ENCODE assay signal across 30 cellular contexts in the genomic region with DNA sequence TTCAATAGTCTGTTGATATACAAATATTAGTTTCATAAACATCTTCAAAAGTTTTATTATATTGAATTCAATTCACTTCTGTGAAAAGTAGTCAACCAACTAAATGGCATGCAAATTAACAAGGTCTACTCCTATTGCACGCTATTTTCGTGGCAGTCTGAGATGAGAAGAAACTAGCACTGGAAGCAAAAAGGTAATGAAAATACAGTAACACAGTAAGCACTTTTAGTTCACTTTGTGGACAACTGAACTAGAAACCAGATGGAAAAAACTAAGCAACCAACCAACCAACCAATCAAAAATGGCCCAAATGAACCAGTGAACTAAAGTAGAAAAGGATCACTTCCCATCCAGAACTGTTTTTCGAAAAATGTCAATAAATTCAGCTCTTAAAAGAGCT. TPM values are rescaled to one million over a fixed set of nuclear protein-coding genes. Genes with fewer than 3 reads are reported as not detected.
"Had no signal": no experiment of that assay in that cellular context is flagged by ENCODE, and none has a peak within 500 bp of the region (broad histone marks: within the 10 kb centered on the region; RNA-seq: fewer than 3 reads in every experiment).

No MANE protein-coding gene starts in this region.

- H3K27me3 Mint-ChIP-seq: activated CD4-positive, alpha-beta T cell treated with anti-CD3 and anti-CD28 coated beads, Interleukin-2, amount 10 ng/mL, durations not matched to agents 24 days and 14 days; activated CD8-positive, alpha-beta memory T cell treated with anti-CD3 and anti-CD28 coated beads, Interleukin-2, amount 10 ng/mL, durations not matched to agents 7 days and 5 days; activated naive CD8-positive, alpha-beta T cell treated with anti-CD3 and anti-CD28 coated beads, Interleukin-2, amount 10 ng/mL, durations not matched to agents 7 days and 5 days; activated T-helper 17 cell treated with anti-CD3 and anti-CD28 coated beads, Interleukin-2, amount 50 U/mL, for 72 hours had no signal

- H3K4me1 ChIP-seq: breast epithelium had no signal

- H3K4me3 ChIP-seq: adrenal gland, breast epithelium, Peyer's patch, SJCRH30 had no signal

- H3K9me3 Mint-ChIP-seq: activated CD4-positive, alpha-beta T cell treated with anti-CD3 and anti-CD28 coated beads, Interleukin-2, amount 10 ng/mL, durations not matched to agents 24 days and 14 days; activated naive CD4-positive, alpha-beta T cell treated with anti-CD3 and anti-CD28 coated beads for 36 hours; activated naive CD8-positive, alpha-beta T cell treated with anti-CD3 and anti-CD28 coated beads, Interleukin-2, amount 10 ng/mL, durations not matched to agents 7 days and 5 days; activated T-helper 17 cell treated with anti-CD3 and anti-CD28 coated beads, Interleukin-2, amount 50 U/mL, for 72 hours; T-helper 1 cell treated with Interleukin-12 subunit alpha and Interleukin-12 subunit beta and Interleukin-4 antibody, amounts not matched to agents 30 μg/mL and 1 μg/mL, for 36 hours had no signal

- H3K27ac ChIP-seq: adrenal gland, breast epithelium, Peyer's patch, RWPE1, SJCRH30 had no signal

- H3K27me3 ChIP-seq: adrenal gland, breast epithelium, Peyer's patch, SJCRH30 had no signal

- H3K4me3 Mint-ChIP-seq: activated CD4-positive, alpha-beta T cell treated with anti-CD3 and anti-CD28 coated beads, Interleukin-2, amount 10 ng/mL, durations not matched to agents 24 days and 14 days; activated CD8-positive, alpha-beta memory T cell treated with anti-CD3 and anti-CD28 coated beads, Interleukin-2, amount 10 ng/mL, durations not matched to agents 7 days and 5 days; activated naive CD4-positive, alpha-beta T cell treated with anti-CD3 and anti-CD28 coated beads for 36 hours; activated naive CD8-positive, alpha-beta T cell treated with anti-CD3 and anti-CD28 coated beads, Interleukin-2, amount 10 ng/mL, durations not matched to agents 7 days and 5 days; activated T-helper 17 cell treated with anti-CD3 and anti-CD28 coated beads, Interleukin-2, amount 50 U/mL, for 72 hours; T-helper 1 cell treated with Interleukin-12 subunit alpha and Interleukin-12 subunit beta and Interleukin-4 antibody, amounts not matched to agents 30 μg/mL and 1 μg/mL, for 36 hours; WTC11 had no signal

- H3K27ac Mint-ChIP-seq: activated CD4-positive, alpha-beta T cell treated with anti-CD3 and anti-CD28 coated beads, Interleukin-2, amount 10 ng/mL, durations not matched to agents 24 days and 14 days; activated CD8-positive, alpha-beta memory T cell treated with anti-CD3 and anti-CD28 coated beads, Interleukin-2, amount 10 ng/mL, durations not matched to agents 7 days and 5 days; activated naive CD4-positive, alpha-beta T cell treated with anti-CD3 and anti-CD28 coated beads for 36 hours; activated naive CD8-positive, alpha-beta T cell treated with anti-CD3 and anti-CD28 coated beads, Interleukin-2, amount 10 ng/mL, durations not matched to agents 7 days and 5 days; activated T-helper 17 cell treated with anti-CD3 and anti-CD28 coated beads, Interleukin-2, amount 50 U/mL, for 72 hours; T-helper 1 cell treated with Interleukin-12 subunit alpha and Interleukin-12 subunit beta and Interleukin-4 antibody, amounts not matched to agents 30 μg/mL and 1 μg/mL, for 36 hours; WTC11 had no signal

- ATAC-seq: activated CD8-positive, alpha-beta memory T cell treated with anti-CD3 and anti-CD28 coated beads, Interleukin-2, amount 10 ng/mL, durations not matched to agents 7 days and 5 days; activated T-helper 17 cell treated with anti-CD3 and anti-CD28 coated beads, Interleukin-2, amount 50 U/mL, for 72 hours; SK-N-SH treated with all-trans-retinoic acid at 6 μM for 48 hours; WTC11 had no signal

- DNase-seq: activated CD4-positive, alpha-beta T cell treated with anti-CD3 and anti-CD28 coated beads for 1 hour; activated CD4-positive, alpha-beta T cell treated with anti-CD3 and anti-CD28 coated beads, Interleukin-2, amount 10 ng/mL, durations not matched to agents 24 days and 14 days; activated CD4-positive, alpha-beta T cell treated with anti-CD3 and anti-CD28 coated beads, Interleukin-2, amount 50 U/mL, for 48 hours; activated CD8-positive, alpha-beta memory T cell treated with anti-CD3 and anti-CD28 coated beads, Interleukin-2, amount 10 ng/mL, durations not matched to agents 7 days and 5 days; activated gamma-delta T cell; activated naive CD4-positive, alpha-beta T cell treated with anti-CD3 and anti-CD28 coated beads for 36 hours; activated naive CD8-positive, alpha-beta T cell treated with anti-CD3 and anti-CD28 coated beads, Interleukin-2, amount 10 ng/mL, durations not matched to agents 7 days and 5 days; activated T-cell treated with anti-CD3 and anti-CD28 coated beads, Interleukin-2, amount 50 U/mL, for 48 hours; adrenal gland; anterior cingulate cortex; caudate nucleus; KG1; NCI-H1092; NCI-H1417; NCI-H1694; NCI-H2029; NCI-H510A treated with DMSO at 0.1 percent for 48 hours; NCI-H69; NK-92 treated with Interleukin-12 subunit alpha and Interleukin-12 subunit beta, amount 100 ng/mL, for 24 hours; Peyer's patch; Right ventricle myocardium superior; SJCRH30; T-helper 9 cell had no signal

- H3K4me1 Mint-ChIP-seq: activated CD4-positive, alpha-beta T cell treated with anti-CD3 and anti-CD28 coated beads, Interleukin-2, amount 10 ng/mL, durations not matched to agents 24 days and 14 days; activated CD8-positive, alpha-beta memory T cell treated with anti-CD3 and anti-CD28 coated beads, Interleukin-2, amount 10 ng/mL, durations not matched to agents 7 days and 5 days; activated naive CD8-positive, alpha-beta T cell treated with anti-CD3 and anti-CD28 coated beads, Interleukin-2, amount 10 ng/mL, durations not matched to agents 7 days and 5 days; activated T-helper 17 cell treated with anti-CD3 and anti-CD28 coated beads, Interleukin-2, amount 50 U/mL, for 72 hours; WTC11 had no signal

- H3K9me3 ChIP-seq: adrenal gland, breast epithelium, Peyer's patch, SJCRH30 had no signal

- H3K36me3 ChIP-seq: adrenal gland, breast epithelium had no signal

RNA-seq across cellular contexts. Expression of gene ACTC1, which starts 55.7 kb away (rescaled TPM):
- total RNA-seq: activated CD4-positive, alpha-beta T cell treated with anti-CD3 and anti-CD28 coated beads, Interleukin-2, amount 10 ng/mL, durations not matched to agents 24 days and 14 days; activated CD8-positive, alpha-beta memory T cell treated with anti-CD3 and anti-CD28 coated beads, Interleukin-2, amount 10 ng/mL, durations not matched to agents 7 days and 5 days; activated naive CD4-positive, alpha-beta T cell treated with anti-CD3 and anti-CD28 coated beads for 36 hours; activated naive CD8-positive, alpha-beta T cell treated with anti-CD3 and anti-CD28 coated beads, Interleukin-2, amount 10 ng/mL, durations not matched to agents 7 days and 5 days; activated T-helper 17 cell treated with anti-CD3 and anti-CD28 coated beads, Interleukin-2, amount 50 U/mL, for 72 hours; MCF 10A; Peyer's patch had no signal
